In the genomic region with DNA sequence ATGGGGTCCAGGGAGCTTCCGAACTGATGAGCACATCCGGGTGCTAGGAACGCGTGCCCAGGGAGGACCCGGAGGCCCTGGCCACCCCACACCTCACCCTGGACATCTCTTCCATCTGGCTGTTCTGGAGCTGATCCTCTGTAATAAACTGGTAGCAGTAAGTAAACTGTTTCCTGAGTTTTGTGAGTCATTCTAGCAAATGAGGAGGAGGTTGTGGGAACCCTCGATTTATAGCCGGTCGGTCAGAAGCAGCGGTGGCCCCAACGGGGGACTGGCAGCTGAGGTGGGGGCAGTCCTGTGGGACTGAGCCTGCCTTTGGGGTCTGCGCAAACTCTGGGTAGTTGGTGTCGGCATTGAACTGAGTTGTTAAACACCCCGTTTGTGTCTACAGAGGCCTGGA, we compare ENCODE assay signal across 16 cellular contexts.
"Had no signal": no experiment of that assay in that cellular context is flagged by ENCODE, and none has a peak within 500 bp of the region (broad histone marks: within the 10 kb centered on the region; RNA-seq: fewer than 3 reads in every experiment).

No MANE protein-coding gene starts in this region.

- H3K4me3 ChIP-seq: ascending aorta, cardiac muscle cell, heart right ventricle, left ventricle myocardium inferior, tibial nerve, vagina had no signal

- H3K27me3 ChIP-seq: ascending aorta, vagina had no signal

- H3K9me3 ChIP-seq: ascending aorta, heart right ventricle, left ventricle myocardium inferior, tibial nerve, vagina had no signal

- DNase-seq: activated CD4-positive, alpha-beta memory T cell treated with anti-CD3 and anti-CD28 coated beads, Interleukin-2, amount 10 ng/mL, durations not matched to agents 7 days and 5 days; activated CD4-positive, CD25-positive, alpha-beta regulatory T cell treated with anti-CD3 and anti-CD28 coated beads, Interleukin-2, amount 50 U/mL, for 72 hours; activated gamma-delta T cell treated with Interleukin-2 at 50 U/mL for 16 hours; activated naive CD8-positive, alpha-beta T cell treated with anti-CD3 and anti-CD28 coated beads, Interleukin-2, amount 50 U/mL, for 24 hours; activated T-cell treated with anti-CD3 and anti-CD28 coated beads, Interleukin-2, amount 50 U/mL, for 72 hours; foreskin melanocyte; heart right ventricle; islet precursor cell; left ventricle myocardium inferior; T-helper 2 cell had no signal

- ATAC-seq: activated naive CD8-positive, alpha-beta T cell treated with anti-CD3 and anti-CD28 coated beads, Interleukin-2, amount 50 U/mL, for 24 hours; activated T-cell treated with anti-CD3 and anti-CD28 coated beads, Interleukin-2, amount 50 U/mL, for 72 hours; heart right ventricle; right cardiac atrium; stimulated activated memory B cell treated with anti-CD40 and anti-IgM and Interleukin-4, amounts not matched to agents 10 μg/mL and 1 μg/mL and 100 μg/mL, for 72 hours had no signal

- H3K27ac ChIP-seq: ascending aorta, cardiac muscle cell, heart right ventricle, left ventricle myocardium inferior, vagina had no signal

- H3K36me3 ChIP-seq: ascending aorta, cardiac muscle cell, heart right ventricle, left ventricle myocardium inferior, tibial nerve, vagina had no signal
